ENCODE assay signal across 8 cellular contexts in genomic region chr2:174688079-174688478, GRCh38.
DNase-seq lines count a peak whose midpoint lies in the region; ATAC-seq and TF ChIP-seq lines count a peak whose summit lies in the region.

No MANE protein-coding gene starts in this region.

- DNase-seq in heart right ventricle (no peak), cardiac septum (ENCODE audit: low spot score) (no peak), NCI-H748 (lab: John Stamatoyannopoulos, UW; ENCODE audit: unreplicated experiment) (peak; percentile 23), endodermal cell (no peak), spleen (no peak), COR-L47 (lab: John Stamatoyannopoulos, UW) (no peak)

- peaks cover 46% of the 10 kb centered on the region for H3K27me3 Mint-ChIP-seq in endodermal cell (ENCODE audit: insufficient read depth)

- no peak overlapping the region for H3K4me3 ChIP-seq in heart right ventricle
- H3K4me3 ChIP-seq in endodermal cell (ENCODE audit: low read length), result no peak overlapping the region
- no peak overlapping the region for H3K4me3 ChIP-seq in spleen

- no peak overlapping the region for H3K9ac ChIP-seq in endodermal cell (ENCODE audit: extremely low read depth, low read length, poor library complexity, severe bottlenecking)

- intact Hi-C loops in heart right ventricle (cut with DNase I), result loop anchor here in 9 of 10 donors (2.0 to 10.0 kb wide), 6 partner anchors 73 to 226 kb away; no protein-coding TSS in a partner anchor
- intact Hi-C loops in cardiac septum (cut with DNase I), result loop anchor here (5.0 kb wide), 1 partner anchor 81 kb away; no protein-coding TSS in a partner anchor
- intact Hi-C loops in spleen (cut with DNase I; ENCODE audit: low total_unique reads), result loop anchor here (5.0 kb wide), 1 partner anchor 226 kb away; no protein-coding TSS in a partner anchor

- H3K27ac ChIP-seq in heart right ventricle (no peak overlapping the region), endodermal cell (ENCODE audit: low read depth, low read length) (no peak overlapping the region), spleen (no peak overlapping the region)

- ATAC-seq in heart right ventricle, result peak in 1 of 8 donors; percentile 43
- ATAC-seq in HG03025 (IDR thresholded peaks at IDR 0.05; ENCODE audit: low FRiP score, unreplicated experiment), result no peak
- ATAC-seq in HG02981 (IDR thresholded peaks at IDR 0.05; ENCODE audit: unreplicated experiment), result no peak

- H3K27me3 ChIP-seq in heart right ventricle, result no peaks in the 10 kb centered on the region
- peaks cover 39% of the 10 kb centered on the region for H3K27me3 ChIP-seq in endodermal cell (ENCODE audit: control insufficient read depth, insufficient read depth, low read length, poor library complexity, severe bottlenecking)
- H3K27me3 ChIP-seq in spleen (replicated peaks in 1 of 7), result no peaks in the 10 kb centered on the region

- peaks cover 0 to 14% (median 4%) of the 10 kb centered on the region in 9 donors for H3K4me1 ChIP-seq in heart right ventricle
- H3K4me1 ChIP-seq in endodermal cell (ENCODE audit: control insufficient read depth, insufficient read depth, low read length), result peaks cover 8% of the 10 kb centered on the region
- H3K4me1 ChIP-seq in spleen, result peaks cover 8 to 45% (median 28%) of the 10 kb centered on the region in 6 donors

- H3K4me1 Mint-ChIP-seq in endodermal cell, result peaks cover 29% of the 10 kb centered on the region

- H3K9me3 Mint-ChIP-seq in endodermal cell, result peaks cover 5% of the 10 kb centered on the region

- H3K9me3 ChIP-seq in heart right ventricle, result no peaks in the 10 kb centered on the region
- H3K9me3 ChIP-seq in endodermal cell (ENCODE audit: control insufficient read depth, low read length), result peaks cover 5% of the 10 kb centered on the region
- H3K9me3 ChIP-seq in spleen, result no peaks in the 10 kb centered on the region

- 44 to 48% methylated on average over 2 of the region's 2 CpGs for WGBS in heart right ventricle, 2 donors
- WGBS in endodermal cell (ENCODE audit: insufficient coverage in 1 of 2, insufficient read length in 1 of 2), 2 experiments, result 74 to 83% methylated on average over 1 to 2 of the region's 2 CpGs
- WGBS in spleen, 5 donors, result 19 to 33% (median 26%) methylated on average over 2 of the region's 2 CpGs

- peak; percentile 18 to 63 (median 49) for TF ChIP-seq CTCF in heart right ventricle (IDR thresholded peaks at IDR 0.05)
- TF ChIP-seq CTCF in endodermal cell (conservative IDR thresholded peaks at IDR 0.05), result peak; percentile 42
- peak in 9 of 11 experiments; percentile 24 to 59 (median 52) for TF ChIP-seq CTCF in spleen (IDR thresholded peaks at IDR 0.05 in 8 of 11, conservative IDR thresholded peaks at IDR 0.05 in 3 of 11)

- no peak overlapping the region for H3K4me3 Mint-ChIP-seq in endodermal cell

- no peaks in the 10 kb centered on the region for H3K36me3 Mint-ChIP-seq in endodermal cell (ENCODE audit: low read depth)

- H3K27ac Mint-ChIP-seq in endodermal cell, result no peak overlapping the region

- TF ChIP-seq POLR2A in spleen (IDR thresholded peaks at IDR 0.05), result no peak

- H3K36me3 ChIP-seq in heart right ventricle, result no peaks in the 10 kb centered on the region
- no peaks in the 10 kb centered on the region for H3K36me3 ChIP-seq in endodermal cell (ENCODE audit: control insufficient read depth, insufficient read depth, low read length)
- no peaks in the 10 kb centered on the region for H3K36me3 ChIP-seq in spleen
